Comparison of ENCODE assay signal across 24 cellular contexts in genomic region chr1:20936621-20937020, GRCh38.
DNase-seq lines count a peak whose midpoint lies in the region; ATAC-seq and TF ChIP-seq lines count a peak whose summit lies in the region.
"Had no signal": no experiment of that assay in that cellular context is flagged by ENCODE, and none has a peak within 500 bp of the region (broad histone marks: within the 10 kb centered on the region; RNA-seq: fewer than 3 reads in every experiment).

No MANE protein-coding gene starts in this region.

- no peak overlapping the region for H3K4me2 ChIP-seq in neural progenitor cell

- H3K4me3 Mint-ChIP-seq in neural progenitor cell = no peak overlapping the region
- H3K4me3 Mint-ChIP-seq in activated naive CD8-positive, alpha-beta T cell treated with anti-CD3 and anti-CD28 coated beads, Interleukin-2, amount 50 U/mL, for 24 hours = no peak overlapping the region

- peaks cover 9% of the 10 kb centered on the region for H3K79me2 ChIP-seq in neural progenitor cell (ENCODE audit: low read depth)

- in situ Hi-C loops in ACHN (cut with HindIII; ENCODE audit: low pct_ligation_motif_present, low pct_unique_long_range_greater_than_20kb, low sequenced_read_pairs) = no loop called here

- H3K36me3 Mint-ChIP-seq in neural progenitor cell = peaks cover 25% of the 10 kb centered on the region
- H3K36me3 Mint-ChIP-seq in activated naive CD8-positive, alpha-beta T cell treated with anti-CD3 and anti-CD28 coated beads, Interleukin-2, amount 50 U/mL, for 24 hours (ENCODE audit: low read depth) = peaks cover 28% of the 10 kb centered on the region

- H3K9me3 Mint-ChIP-seq in neural progenitor cell = no peaks in the 10 kb centered on the region
- H3K9me3 Mint-ChIP-seq in activated naive CD8-positive, alpha-beta T cell treated with anti-CD3 and anti-CD28 coated beads, Interleukin-2, amount 50 U/mL, for 24 hours = no peaks in the 10 kb centered on the region

- intact Hi-C loops in spleen (cut with DNase I; ENCODE audit: low total_unique reads) = no loop called here

- H3K9ac ChIP-seq in neural progenitor cell = no peak overlapping the region
- H3K9ac ChIP-seq: GM23248 had no signal

- H2AFZ ChIP-seq in neural progenitor cell (replicated peaks) = no peak overlapping the region
- H2AFZ ChIP-seq: GM23248 had no signal

- H3K27me3 Mint-ChIP-seq in neural progenitor cell (ENCODE audit: insufficient read depth, low read depth) = no peaks in the 10 kb centered on the region
- H3K27me3 Mint-ChIP-seq in activated naive CD8-positive, alpha-beta T cell treated with anti-CD3 and anti-CD28 coated beads, Interleukin-2, amount 50 U/mL, for 24 hours = no peaks in the 10 kb centered on the region

- WGBS in spleen, 5 donors = 84 to 95% (median 89%) methylated on average over 2 of the region's 2 CpGs

- H4K20me1 ChIP-seq in neural progenitor cell (ENCODE audit: low read depth) = peaks cover 18% of the 10 kb centered on the region

- H3K27me3 ChIP-seq in neural progenitor cell (no peaks in the 10 kb centered on the region), spleen (replicated peaks in 1 of 7) (no peaks in the 10 kb centered on the region)
- H3K27me3 ChIP-seq: BE2C, SJCRH30 had no signal

- peak; percentile 23 for DNase-seq in ACHN
- peak; percentile 2 for DNase-seq in astrocyte of the hippocampus (ENCODE audit: low read depth, low spot score)
- DNase-seq in hepatic stellate cell (ENCODE audit: low spot score) = peak; percentile 3
- no peak for DNase-seq in neural progenitor cell (ENCODE audit: low spot score)
- no peak for DNase-seq in spleen
- no peak for DNase-seq in NCI-H526 treated with DMSO at 0.1 percent for 48 hours (lab: John Stamatoyannopoulos, UW)
- no peak for DNase-seq in activated naive CD8-positive, alpha-beta T cell treated with anti-CD3 and anti-CD28 coated beads, Interleukin-2, amount 50 U/mL, for 24 hours
- DNase-seq: 8988T, BE2C, DMS 273 treated with DMSO at 0.1 percent for 48 hours, DMS79 treated with DMSO at 0.1 percent for 48 hours, GM23248, Karpas-422, MV-4-11, NCI-H1105 treated with DMSO at 0.1 percent for 48 hours, NCI-H1694, NCI-H2081, NCI-H2171 treated with DMSO at 0.1 percent for 48 hours, NCI-H526, OCI-M1, SJCRH30 had no signal

- H3K9me3 ChIP-seq in neural progenitor cell (ENCODE audit: low read depth) (no peaks in the 10 kb centered on the region), spleen (no peaks in the 10 kb centered on the region)
- H3K9me3 ChIP-seq: BE2C, HAP-1, SJCRH30 had no signal

- ATAC-seq in HG03571 (IDR thresholded peaks at IDR 0.05; ENCODE audit: unreplicated experiment) = no peak
- no peak for ATAC-seq in activated naive CD8-positive, alpha-beta T cell treated with anti-CD3 and anti-CD28 coated beads, Interleukin-2, amount 50 U/mL, for 24 hours
- ATAC-seq: GM12878 had no signal

- peaks cover 5% of the 10 kb centered on the region for H3K36me3 ChIP-seq in neural progenitor cell
- H3K36me3 ChIP-seq in spleen = peaks cover 0 to 33% (median 7%) of the 10 kb centered on the region in 6 donors
- H3K36me3 ChIP-seq: BE2C had no signal

- no peaks in the 10 kb centered on the region for H3K4me1 Mint-ChIP-seq in neural progenitor cell
- H3K4me1 Mint-ChIP-seq in activated naive CD8-positive, alpha-beta T cell treated with anti-CD3 and anti-CD28 coated beads, Interleukin-2, amount 50 U/mL, for 24 hours = peaks cover 24% of the 10 kb centered on the region

- H3K4me3 ChIP-seq in neural progenitor cell (no peak overlapping the region), spleen (peak overlapping the region in 1 of 8 donors; percentile 6)
- H3K4me3 ChIP-seq: GM12878, GM23248, HAP-1, SJCRH30 had no signal

- TF ChIP-seq CTCF in neural progenitor cell (IDR thresholded peaks at IDR 0.05) (no peak), spleen (IDR thresholded peaks at IDR 0.05 in 8 of 11, conservative IDR thresholded peaks at IDR 0.05 in 3 of 11) (no peak)

- H3K27ac Mint-ChIP-seq in neural progenitor cell = no peak overlapping the region
- H3K27ac Mint-ChIP-seq in activated naive CD8-positive, alpha-beta T cell treated with anti-CD3 and anti-CD28 coated beads, Interleukin-2, amount 50 U/mL, for 24 hours = no peak overlapping the region

- H3F3A ChIP-seq in neural progenitor cell (ENCODE audit: low read depth) = peaks cover 25% of the 10 kb centered on the region

- no peak for TF ChIP-seq POLR2A in spleen (IDR thresholded peaks at IDR 0.05)

- H3K27ac ChIP-seq in neural progenitor cell (peak overlapping the region; percentile 57), spleen (no peak overlapping the region)
- H3K27ac ChIP-seq: GM23248, SJCRH30 had no signal

- peaks cover 27% of the 10 kb centered on the region for H3K4me1 ChIP-seq in neural progenitor cell
- peaks cover 0 to 23% (median 13%) of the 10 kb centered on the region in 6 donors for H3K4me1 ChIP-seq in spleen
- H3K4me1 ChIP-seq: BE2C, SJCRH30 had no signal

Comparison
In these comparisons a context has a peak if more than half of its experiments do, and no peak if none do; other contexts are left out.
1. DNase-seq: peak in ACHN (single experiment), astrocyte of the hippocampus (single experiment) and hepatic stellate cell (single experiment); none in neural progenitor cell (single experiment), spleen (single experiment), NCI-H526 treated with DMSO at 0.1 percent for 48 hours (single experiment) and activated naive CD8-positive, alpha-beta T cell treated with anti-CD3 and anti-CD28 coated beads, Interleukin-2, amount 50 U/mL, for 24 hours (single experiment).